In genomic region chr16:85370881-85371651, GRCh38 we compare ENCODE assay signal across 11 cellular contexts.
A peak's percentile ranks its signal among the peaks of the same experiment; 100 is the strongest.
DNase-seq lines count a peak whose midpoint lies in the region; ATAC-seq and TF ChIP-seq lines count a peak whose summit lies in the region.
"Had no signal": no experiment of that assay in that cellular context is flagged by ENCODE, and none has a peak within 500 bp of the region (broad histone marks: within the 10 kb centered on the region; RNA-seq: fewer than 3 reads in every experiment).

No MANE protein-coding gene starts in this region.

- H3K4me1 Mint-ChIP-seq in naive thymus-derived CD4-positive, alpha-beta T cell: peaks cover 0 to 10% (median 2%) of the 10 kb centered on the region in 7 donors
- H3K4me1 Mint-ChIP-seq: activated T-helper 17 cell treated with anti-CD3 and anti-CD28 coated beads, Interleukin-2, amount 50 U/mL, for 72 hours had no signal

- H3K9me3 Mint-ChIP-seq in naive thymus-derived CD4-positive, alpha-beta T cell: peaks cover 0 to 2% (median 0%) of the 10 kb centered on the region in 11 donors
- H3K9me3 Mint-ChIP-seq: activated T-helper 17 cell treated with anti-CD3 and anti-CD28 coated beads, Interleukin-2, amount 50 U/mL, for 72 hours had no signal

- POLR2A ChIA-PET in naive thymus-derived CD4-positive, alpha-beta T cell (lab: Charles Lee): no interaction called here

- H3K4me3 ChIP-seq in MG63 (no peak overlapping the region), colonic mucosa (no peak overlapping the region), mucosa of descending colon (no peak overlapping the region)
- no peak overlapping the region for H3K4me3 ChIP-seq in naive thymus-derived CD4-positive, alpha-beta T cell (ENCODE audit: low read length)

- no peaks in the 10 kb centered on the region for H3K36me3 Mint-ChIP-seq in naive thymus-derived CD4-positive, alpha-beta T cell

- H3K36me3 ChIP-seq in MG63 (no peaks in the 10 kb centered on the region), colonic mucosa (no peaks in the 10 kb centered on the region), mucosa of descending colon (ENCODE audit: low read depth) (no peaks in the 10 kb centered on the region)
- no peaks in the 10 kb centered on the region for H3K36me3 ChIP-seq in naive thymus-derived CD4-positive, alpha-beta T cell (ENCODE audit: control insufficient read depth in 2 of 3, insufficient read depth in 3 of 3, low read length in 3 of 3)

- TF ChIP-seq CTCF in colonic mucosa (IDR thresholded peaks at IDR 0.05) (no peak), mucosa of descending colon (IDR thresholded peaks at IDR 0.05) (no peak)

- H3K9ac ChIP-seq in colonic mucosa (ENCODE audit: low read depth in 2 of 2, low read length in 2 of 2): peak overlapping the region; percentile 50 to 63

- peaks cover 0 to 5% (median 0%) of the 10 kb centered on the region in 5 donors for H3K27me3 Mint-ChIP-seq in naive thymus-derived CD4-positive, alpha-beta T cell

- H3K4me3 Mint-ChIP-seq in naive thymus-derived CD4-positive, alpha-beta T cell: no peak overlapping the region
- H3K4me3 Mint-ChIP-seq: activated T-helper 17 cell treated with anti-CD3 and anti-CD28 coated beads, Interleukin-2, amount 50 U/mL, for 72 hours had no signal

- H3K9me3 ChIP-seq in MG63: no peaks in the 10 kb centered on the region
- H3K9me3 ChIP-seq in colonic mucosa: no peaks in the 10 kb centered on the region
- no peaks in the 10 kb centered on the region for H3K9me3 ChIP-seq in mucosa of descending colon
- no peaks in the 10 kb centered on the region for H3K9me3 ChIP-seq in naive thymus-derived CD4-positive, alpha-beta T cell (ENCODE audit: control insufficient read depth in 2 of 3, low read length in 3 of 3)

- no peaks in the 10 kb centered on the region for H3K27me3 ChIP-seq in MG63
- no peaks in the 10 kb centered on the region for H3K27me3 ChIP-seq in colonic mucosa
- H3K27me3 ChIP-seq in naive thymus-derived CD4-positive, alpha-beta T cell (ENCODE audit: control insufficient read depth in 2 of 2, insufficient read depth in 2 of 2, low read length in 2 of 2): no peaks in the 10 kb centered on the region

- DNase-seq in MG63 (peak; percentile 72), colonic mucosa (peak; percentile 88), mucosa of descending colon (peak; percentile 83 to 88 (median 86)), ureter (ENCODE audit: low spot score) (peak; percentile 84), SKM-1 treated with dmso at 0.1 percent for 144 hours (lab: John Stamatoyannopoulos, UW; ENCODE audit: unreplicated experiment) (no peak)
- no peak for DNase-seq in naive thymus-derived CD4-positive, alpha-beta T cell
- DNase-seq: effector CD8-positive, alpha-beta T cell; stimulated activated CD4-positive, alpha-beta T cell treated with anti-CD3 and anti-CD28 coated beads, Interleukin-2, amount 100 ng/mL, for 24 hours; T-helper 9 cell had no signal

- no peak overlapping the region for H3K27ac Mint-ChIP-seq in naive thymus-derived CD4-positive, alpha-beta T cell
- H3K27ac Mint-ChIP-seq: activated T-helper 17 cell treated with anti-CD3 and anti-CD28 coated beads, Interleukin-2, amount 50 U/mL, for 72 hours had no signal

- intact Hi-C loops in colonic mucosa (cut with DNase I): no loop called here
- intact Hi-C loops in mucosa of descending colon (cut with DNase I, micrococcal nuclease): no loop called here
- intact Hi-C loops in naive thymus-derived CD4-positive, alpha-beta T cell (cut with micrococcal nuclease): loop anchor here in 1 of 2 donors (1.0 to 2.0 kb wide), 2 partner anchors 68 to 239 kb away; no protein-coding TSS in a partner anchor

- peak; percentile 89 for ATAC-seq in mucosa of descending colon
- ATAC-seq in naive thymus-derived CD4-positive, alpha-beta T cell: no peak
- ATAC-seq in HG02610 (IDR thresholded peaks at IDR 0.05; ENCODE audit: unreplicated experiment): no peak
- ATAC-seq: activated T-helper 17 cell treated with anti-CD3 and anti-CD28 coated beads, Interleukin-2, amount 50 U/mL, for 72 hours had no signal

- CTCF ChIA-PET in naive thymus-derived CD4-positive, alpha-beta T cell (lab: Charles Lee): interaction anchor here (0.6 kb wide), 1 partner anchor 16 kb away, joined by 3 read pairs; no protein-coding TSS in a partner anchor

- H3K4me1 ChIP-seq in colonic mucosa (peaks cover 4% of the 10 kb centered on the region), mucosa of descending colon (ENCODE audit: low read depth) (peaks cover 23% of the 10 kb centered on the region)
- no peaks in the 10 kb centered on the region for H3K4me1 ChIP-seq in naive thymus-derived CD4-positive, alpha-beta T cell (ENCODE audit: control insufficient read depth in 2 of 2, insufficient read depth in 2 of 2, low read length in 2 of 2)

- H3K27ac ChIP-seq in colonic mucosa: peak overlapping the region; percentile 35
- H3K27ac ChIP-seq in naive thymus-derived CD4-positive, alpha-beta T cell (ENCODE audit: low read depth, low read length): no peak overlapping the region

Comparison
In these comparisons a context has a peak if more than half of its experiments do, and no peak if none do; other contexts are left out.
1. DNase-seq: peak in MG63 (single experiment), colonic mucosa (single experiment), mucosa of descending colon (3 of 3) and ureter (single experiment); none in naive thymus-derived CD4-positive, alpha-beta T cell (0 of 9) and SKM-1 treated with dmso at 0.1 percent for 144 hours (single experiment).